ENCODE assay signal across 5 cellular contexts in the genomic region with DNA sequence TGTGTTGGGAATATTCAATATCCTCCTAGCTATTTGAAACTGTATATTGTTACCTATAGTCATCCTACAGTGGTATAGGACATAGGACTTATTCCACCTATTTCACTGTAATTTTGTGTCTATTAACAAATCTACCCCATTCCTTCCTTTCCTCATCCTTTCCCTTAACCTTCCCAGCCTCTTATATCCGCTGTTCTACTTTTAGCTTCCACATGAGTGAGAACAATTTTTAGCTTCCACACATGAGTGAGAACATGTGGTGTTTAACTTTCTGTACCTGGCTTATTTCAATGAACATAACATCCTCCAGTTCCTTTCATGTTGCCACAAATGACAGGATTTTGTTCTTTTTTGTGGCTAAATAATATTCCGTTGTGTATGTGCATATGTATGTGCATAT.
"Had no signal": no experiment of that assay in that cellular context is flagged by ENCODE, and none has a peak within 500 bp of the region (broad histone marks: within the 10 kb centered on the region; RNA-seq: fewer than 3 reads in every experiment).

No MANE protein-coding gene starts in this region.

- ATAC-seq: GM23338, K562 had no signal

- DNase-seq: H9, HCEC 1CT, IMR-90 had no signal
